ENCODE assay signal across 8 cellular contexts in the genomic region with DNA sequence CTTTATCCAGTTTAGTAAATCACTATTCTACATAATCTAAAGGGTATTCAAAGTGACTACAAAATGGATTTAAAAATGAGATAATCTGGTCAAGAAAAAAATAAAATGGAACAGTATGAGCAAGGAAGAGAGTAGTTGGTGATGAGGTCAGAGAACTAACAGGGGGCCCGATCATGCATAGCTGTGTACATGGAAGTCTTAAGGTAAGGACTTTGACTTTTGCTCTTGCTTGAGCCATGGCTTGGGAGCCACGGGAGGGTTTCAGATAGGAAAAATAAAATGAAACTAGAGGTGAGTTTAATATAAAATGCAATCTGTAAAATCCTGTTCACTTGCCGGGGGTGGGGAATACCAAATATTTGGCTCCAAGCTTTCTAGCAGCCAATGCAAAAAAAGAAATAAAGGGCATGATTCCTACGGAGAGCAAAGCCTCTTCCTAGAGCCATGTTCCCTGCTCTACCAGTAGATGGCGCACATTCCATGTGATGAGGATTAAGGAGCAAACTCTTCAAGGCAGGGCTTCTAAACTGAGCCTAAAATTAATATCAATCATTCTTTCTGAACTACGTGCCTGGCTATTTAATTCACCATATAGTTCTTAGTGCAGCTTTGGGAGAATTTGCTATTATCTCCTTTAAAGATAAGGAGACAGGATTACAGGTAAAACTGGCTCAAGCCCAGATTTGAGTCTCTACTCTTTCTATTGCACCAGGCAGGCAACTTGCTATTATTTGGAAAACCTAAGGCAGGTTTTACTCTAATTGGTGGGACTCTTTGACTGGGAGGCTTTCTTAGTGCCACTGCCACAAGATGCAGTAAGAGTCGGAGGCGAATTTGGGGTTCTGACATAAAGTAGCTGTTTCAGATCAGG. TPM values are rescaled to one million over a fixed set of nuclear protein-coding genes. Genes with fewer than 3 reads are reported as not detected.
A peak's percentile ranks its signal among the peaks of the same experiment; 100 is the strongest.
DNase-seq lines count a peak whose midpoint lies in the region; ATAC-seq, FAIRE-seq and TF ChIP-seq lines count a peak whose summit lies in the region.

No MANE protein-coding gene starts in this region.

- H3K4me1 ChIP-seq in hepatocyte (ENCODE audit: insufficient read depth): no peaks in the 10 kb centered on the region

- ATAC-seq in activated naive CD8-positive, alpha-beta T cell treated with anti-CD3 and anti-CD28 coated beads, Interleukin-2, amount 50 U/mL, for 24 hours: peak; percentile 61

- no peaks in the 10 kb centered on the region for H3K9me3 ChIP-seq in hepatocyte (ENCODE audit: low read depth)

- H3K27ac ChIP-seq in RWPE1 (no peak overlapping the region), hepatocyte (no peak overlapping the region)

- POLR2A ChIA-PET in RWPE1 (lab: Yijun Ruan, JAX; ENCODE audit: low non-redundant PET): no interaction called here

- H3K9me2 ChIP-seq in hepatocyte (replicated peaks; ENCODE audit: insufficient read depth): no peaks in the 10 kb centered on the region

- H3K4me3 Mint-ChIP-seq in activated naive CD8-positive, alpha-beta T cell treated with anti-CD3 and anti-CD28 coated beads, Interleukin-2, amount 50 U/mL, for 24 hours: no peak overlapping the region

- 46% methylated on average over 8 of the region's 8 CpGs for WGBS in hepatocyte (ENCODE audit: low lambda C conversion rate, missing lambda C conversion rate)

- H3K4me1 Mint-ChIP-seq in activated naive CD8-positive, alpha-beta T cell treated with anti-CD3 and anti-CD28 coated beads, Interleukin-2, amount 50 U/mL, for 24 hours: peaks cover 2% of the 10 kb centered on the region

- H2AFZ ChIP-seq in hepatocyte: no peak overlapping the region

- no peaks in the 10 kb centered on the region for H3K79me2 ChIP-seq in hepatocyte

- no peaks in the 10 kb centered on the region for H3K9me3 Mint-ChIP-seq in activated naive CD8-positive, alpha-beta T cell treated with anti-CD3 and anti-CD28 coated beads, Interleukin-2, amount 50 U/mL, for 24 hours

- TF ChIP-seq CTCF in RWPE1 (conservative IDR thresholded peaks at IDR 0.05; ENCODE audit: low read depth) (peak; percentile 74), hepatocyte (IDR thresholded peaks at IDR 0.05; ENCODE audit: poor library complexity) (peak; percentile 70)

- H3K27me3 ChIP-seq in hepatocyte: no peaks in the 10 kb centered on the region

- H3K4me3 ChIP-seq in hepatocyte: no peak overlapping the region

- CTCF ChIA-PET in RWPE1 (lab: Yijun Ruan, JAX): interaction anchor here (1.4 kb wide), 1 partner anchor 39 kb away, joined by 6 read pairs; no protein-coding TSS in a partner anchor

- no peak overlapping the region for H3K4me2 ChIP-seq in hepatocyte

- peak; percentile 13 for DNase-seq in COLO668 (lab: John Stamatoyannopoulos, UW; ENCODE audit: unreplicated experiment)
- no peak for DNase-seq in GM19239 (ENCODE audit: insufficient read length, low spot score)
- DNase-seq in Kasumi-1 (lab: John Stamatoyannopoulos, UW): peak; percentile 46 to 77
- DNase-seq in RWPE1 (ENCODE audit: low spot score): peak; percentile 27
- peak; percentile 26 for DNase-seq in activated naive CD8-positive, alpha-beta T cell treated with anti-CD3 and anti-CD28 coated beads, Interleukin-2, amount 50 U/mL, for 24 hours
- peak; percentile 68 for DNase-seq in hepatocyte (ENCODE audit: low spot score)
- DNase-seq in stimulated activated CD4-positive, alpha-beta T cell treated with anti-CD3 and anti-CD28 coated beads, Interleukin-12 subunit alpha, Interleukin-12 subunit beta, amount 100 ng/mL, for 4 hours: peak; percentile 20
- DNase-seq in GOT3 (lab: John Stamatoyannopoulos, UW): no peak

- H3K36me3 ChIP-seq in hepatocyte (replicated peaks; ENCODE audit: insufficient read depth, low read depth): no peaks in the 10 kb centered on the region

- peak; percentile 63 for FAIRE-seq in GM19239 (lab: Jason Lieb, UNC)

- H3K27me3 Mint-ChIP-seq in activated naive CD8-positive, alpha-beta T cell treated with anti-CD3 and anti-CD28 coated beads, Interleukin-2, amount 50 U/mL, for 24 hours: no peaks in the 10 kb centered on the region

- H3K36me3 Mint-ChIP-seq in activated naive CD8-positive, alpha-beta T cell treated with anti-CD3 and anti-CD28 coated beads, Interleukin-2, amount 50 U/mL, for 24 hours (ENCODE audit: low read depth): no peaks in the 10 kb centered on the region

- no peaks in the 10 kb centered on the region for H4K20me1 ChIP-seq in hepatocyte (ENCODE audit: insufficient read depth, poor library complexity, severe bottlenecking)

- H3K27ac Mint-ChIP-seq in activated naive CD8-positive, alpha-beta T cell treated with anti-CD3 and anti-CD28 coated beads, Interleukin-2, amount 50 U/mL, for 24 hours: no peak overlapping the region

RNA-seq across cellular contexts. Expression of a gene that starts 6.8 kb away (rescaled TPM):
- 50.6 and 51.2 TPM in 2 replicates for total RNA-seq in hepatocyte
- 10.7 and 11.0 TPM in 2 replicates for polyA plus RNA-seq in hepatocyte

RNA-seq across cellular contexts. Expression of a gene that starts 36.3 kb away (rescaled TPM):
- total RNA-seq in hepatocyte: 5.6 and 6.1 TPM in 2 replicates
- 1.0 and 1.3 TPM in 2 replicates for polyA plus RNA-seq in hepatocyte

Comparison
In these comparisons a context has a peak if more than half of its experiments do, and no peak if none do; other contexts are left out.
1. DNase-seq: peak in COLO668 (single experiment), Kasumi-1 (2 of 2), RWPE1 (single experiment), activated naive CD8-positive, alpha-beta T cell treated with anti-CD3 and anti-CD28 coated beads, Interleukin-2, amount 50 U/mL, for 24 hours (single experiment), hepatocyte (single experiment) and stimulated activated CD4-positive, alpha-beta T cell treated with anti-CD3 and anti-CD28 coated beads, Interleukin-12 subunit alpha, Interleukin-12 subunit beta, amount 100 ng/mL, for 4 hours (single experiment); none in GM19239 (single experiment) and GOT3 (single experiment).